Comparison of ENCODE assay signal across 3 cellular contexts in genomic region chr4:184108006-184108501, GRCh38.
A peak's percentile ranks its signal among the peaks of the same experiment; 100 is the strongest.
TF ChIP-seq lines count a peak whose summit lies in the region.

No MANE protein-coding gene starts in this region.

TF ChIP-seq in HepG2, 621 proteins besides CTCF, POLR2A, EP300 and RAD21:
- TF ChIP-seq ZBTB34 (CRISPR knock-in tag; IDR thresholded peaks at IDR 0.05): no peak
- no peak for TF ChIP-seq ERF (CRISPR knock-in tag; IDR thresholded peaks at IDR 0.05)
- no peak for TF ChIP-seq TFAP4 (IDR thresholded peaks at IDR 0.05; ENCODE audit: borderline replicate concordance, low read depth)
- peak; percentile 66 for TF ChIP-seq MAFF (IDR thresholded peaks at IDR 0.05; ENCODE audit: low read depth, low read length)
- TF ChIP-seq ZNF446 (CRISPR knock-in tag; IDR thresholded peaks at IDR 0.05): no peak
- peak; percentile 61 to 85 for TF ChIP-seq MAFK (conservative IDR thresholded peaks at IDR 0.05 in 1 of 2, IDR thresholded peaks at IDR 0.05 in 1 of 2; ENCODE audit: low read length in 2 of 2)

TF ChIP-seq in IMR-90, 13 proteins besides CTCF, POLR2A, EP300 and RAD21:
- TF ChIP-seq NFE2L2 (IDR thresholded peaks at IDR 0.05; ENCODE audit: low read depth, low read length) (no peak), MAFK (IDR thresholded peaks at IDR 0.05; ENCODE audit: low read depth, low read length) (peak; percentile 48)

TF ChIP-seq in H1, 55 proteins besides CTCF, POLR2A, EP300 and RAD21:
- TF ChIP-seq HDAC2 (IDR thresholded peaks at IDR 0.05; ENCODE audit: borderline replicate concordance in 1 of 2, low read depth in 2 of 2, low read length in 2 of 2) (no peak), RNF2 (IDR thresholded peaks at IDR 0.05; ENCODE audit: borderline replicate concordance, low read depth, low read length, missing control alignments, poor library complexity, severe bottlenecking) (no peak), KDM5A (IDR thresholded peaks at IDR 0.05; ENCODE audit: low read length) (no peak), NRF1 (IDR thresholded peaks at IDR 0.05; ENCODE audit: low read depth, low read length) (no peak), BACH1 (IDR thresholded peaks at IDR 0.05; ENCODE audit: low read length) (no peak), SUZ12 (IDR thresholded peaks at IDR 0.05; ENCODE audit: low read length) (no peak), JUND (IDR thresholded peaks at IDR 0.05; ENCODE audit: low read length) (no peak), SP2 (IDR thresholded peaks at IDR 0.05; ENCODE audit: low read length) (no peak), CTBP2 (IDR thresholded peaks at IDR 0.05; ENCODE audit: borderline replicate concordance, insufficient read depth, insufficient read length, low read length) (no peak), TAF1 (IDR thresholded peaks at IDR 0.05; ENCODE audit: low read depth, low read length) (no peak), EGR1 (IDR thresholded peaks at IDR 0.05; ENCODE audit: borderline replicate concordance, low read depth, low read length) (no peak), EZH2 (IDR thresholded peaks at IDR 0.05; ENCODE audit: low read depth, low read length, severe bottlenecking) (no peak), RXRA (IDR thresholded peaks at IDR 0.05; ENCODE audit: insufficient read depth, low read depth, low read length) (no peak), CEBPB (IDR thresholded peaks at IDR 0.05; ENCODE audit: low read depth, low read length) (no peak), SIRT6 (IDR thresholded peaks at IDR 0.05; ENCODE audit: low read length) (no peak)
- TF ChIP-seq, protein P1, sequence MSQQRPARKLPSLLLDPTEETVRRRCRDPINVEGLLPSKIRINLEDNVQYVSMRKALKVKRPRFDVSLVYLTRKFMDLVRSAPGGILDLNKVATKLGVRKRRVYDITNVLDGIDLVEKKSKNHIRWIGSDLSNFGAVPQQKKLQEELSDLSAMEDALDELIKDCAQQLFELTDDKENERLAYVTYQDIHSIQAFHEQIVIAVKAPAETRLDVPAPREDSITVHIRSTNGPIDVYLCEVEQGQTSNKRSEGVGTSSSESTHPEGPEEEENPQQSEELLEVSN (IDR thresholded peaks at IDR 0.05): no peak
- TF ChIP-seq, protein P2, sequence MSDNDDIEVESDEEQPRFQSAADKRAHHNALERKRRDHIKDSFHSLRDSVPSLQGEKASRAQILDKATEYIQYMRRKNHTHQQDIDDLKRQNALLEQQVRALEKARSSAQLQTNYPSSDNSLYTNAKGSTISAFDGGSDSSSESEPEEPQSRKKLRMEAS (IDR thresholded peaks at IDR 0.05): no peak
